Comparison of ENCODE assay signal across 28 cellular contexts in genomic region chr3:151371531-151371930, GRCh38. TPM values are rescaled to one million over a fixed set of nuclear protein-coding genes. Genes with fewer than 3 reads are reported as not detected.
"Had no signal": no experiment of that assay in that cellular context is flagged by ENCODE, and none has a peak within 500 bp of the region (broad histone marks: within the 10 kb centered on the region; RNA-seq: fewer than 3 reads in every experiment).

No MANE protein-coding gene starts in this region.

- H3K27me3 Mint-ChIP-seq: activated CD4-positive, alpha-beta T cell treated with anti-CD3 and anti-CD28 coated beads, Interleukin-2, amount 10 ng/mL, durations not matched to agents 7 days and 5 days; dendritic cell treated with granulocyte-macrophage colony-stimulating factor and Interleukin-4, amounts not matched to agents 40 ng/mL and 50 ng/mL, for 4 days; naive thymus-derived CD8-positive, alpha-beta T cell; stimulated activated naive B cell treated with anti-CD40 and anti-IgM and Interleukin-4, amounts not matched to agents 10 μg/mL and 1 μg/mL and 100 μg/mL, for 72 hours had no signal

- H3K27ac Mint-ChIP-seq: activated CD4-positive, alpha-beta T cell treated with anti-CD3 and anti-CD28 coated beads, Interleukin-2, amount 10 ng/mL, durations not matched to agents 7 days and 5 days; activated CD8-positive, alpha-beta T cell treated with anti-CD3 and anti-CD28 coated beads for 36 hours; activated naive CD4-positive, alpha-beta T cell treated with anti-CD3 and anti-CD28 coated beads, Interleukin-2, amount 50 U/mL, for 72 hours; activated T-helper 2 cell treated with anti-CD3 and anti-CD28 coated beads, Interferon-gamma antibody, Interleukin-2, Interleukin-4, amounts not matched to agents 10 μg/mL and 5 μg/mL and 100 μg/mL, durations not matched to agents 14 hours and 24 hours and 36 hours; dendritic cell treated with granulocyte-macrophage colony-stimulating factor and Interleukin-4, amounts not matched to agents 40 ng/mL and 50 ng/mL, for 4 days; immature natural killer cell; stimulated activated naive B cell treated with anti-CD40 and anti-IgM and Interleukin-4, amounts not matched to agents 10 μg/mL and 1 μg/mL and 100 μg/mL, for 72 hours had no signal

- H3K9me3 ChIP-seq: esophagus squamous epithelium, heart left ventricle, right atrium auricular region, stomach, tibial nerve had no signal

- H3K36me3 Mint-ChIP-seq: activated naive CD4-positive, alpha-beta T cell treated with anti-CD3 and anti-CD28 coated beads, Interleukin-2, amount 50 U/mL, for 72 hours; immature natural killer cell; naive thymus-derived CD8-positive, alpha-beta T cell; stimulated activated naive B cell treated with anti-CD40 and anti-IgM and Interleukin-4, amounts not matched to agents 10 μg/mL and 1 μg/mL and 100 μg/mL, for 72 hours had no signal

- H3K4me3 ChIP-seq: esophagus squamous epithelium, heart left ventricle, right atrium auricular region, stomach, tibial nerve had no signal

- H3K9me3 Mint-ChIP-seq: activated CD4-positive, alpha-beta T cell treated with anti-CD3 and anti-CD28 coated beads, Interleukin-2, amount 10 ng/mL, durations not matched to agents 7 days and 5 days; activated CD8-positive, alpha-beta T cell treated with anti-CD3 and anti-CD28 coated beads for 36 hours; activated naive CD4-positive, alpha-beta T cell treated with anti-CD3 and anti-CD28 coated beads, Interleukin-2, amount 50 U/mL, for 72 hours; activated T-helper 2 cell treated with anti-CD3 and anti-CD28 coated beads, Interferon-gamma antibody, Interleukin-2, Interleukin-4, amounts not matched to agents 10 μg/mL and 5 μg/mL and 100 μg/mL, durations not matched to agents 14 hours and 24 hours and 36 hours; central memory CD8-positive, alpha-beta T cell; dendritic cell treated with granulocyte-macrophage colony-stimulating factor and Interleukin-4, amounts not matched to agents 40 ng/mL and 50 ng/mL, for 4 days; immature natural killer cell; naive thymus-derived CD8-positive, alpha-beta T cell; neural crest cell; stimulated activated naive B cell treated with anti-CD40 and anti-IgM and Interleukin-4, amounts not matched to agents 10 μg/mL and 1 μg/mL and 100 μg/mL, for 72 hours had no signal

- DNase-seq: activated CD4-positive, alpha-beta T cell treated with anti-CD3 and anti-CD28 coated beads for 1 hour; activated CD4-positive, alpha-beta T cell treated with anti-CD3 and anti-CD28 coated beads, Interleukin-2, amount 10 ng/mL, durations not matched to agents 7 days and 5 days; activated CD8-positive, alpha-beta T cell treated with anti-CD3 and anti-CD28 coated beads for 36 hours; activated T-cell treated with anti-CD3 and anti-CD28 coated beads, Interleukin-2, amount 50 U/mL, for 48 hours; anterior cingulate cortex; esophagus squamous epithelium; foreskin keratinocyte; heart left ventricle; hypothalamus; immature natural killer cell; naive thymus-derived CD8-positive, alpha-beta T cell; nucleus accumbens; stimulated activated CD4-positive, alpha-beta T cell treated with anti-CD3 and anti-CD28 coated beads, Interleukin-15, amount 100 ng/mL, for 24 hours; stimulated activated CD4-positive, alpha-beta T cell treated with anti-CD3 and anti-CD28 coated beads, Interleukin-2, amount 100 ng/mL, for 24 hours; stimulated activated naive B cell treated with anti-CD40 and anti-IgM and Interleukin-4, amounts not matched to agents 10 μg/mL and 1 μg/mL and 100 μg/mL, for 72 hours; stomach; T-helper 2 cell had no signal

- H3K4me1 Mint-ChIP-seq: activated CD4-positive, alpha-beta T cell treated with anti-CD3 and anti-CD28 coated beads, Interleukin-2, amount 10 ng/mL, durations not matched to agents 7 days and 5 days; central memory CD8-positive, alpha-beta T cell; immature natural killer cell; naive thymus-derived CD8-positive, alpha-beta T cell; neural crest cell had no signal

- H3K4me3 Mint-ChIP-seq: activated CD4-positive, alpha-beta T cell treated with anti-CD3 and anti-CD28 coated beads, Interleukin-2, amount 10 ng/mL, durations not matched to agents 7 days and 5 days; activated CD8-positive, alpha-beta T cell treated with anti-CD3 and anti-CD28 coated beads for 36 hours; central memory CD8-positive, alpha-beta T cell; dendritic cell treated with granulocyte-macrophage colony-stimulating factor and Interleukin-4, amounts not matched to agents 40 ng/mL and 50 ng/mL, for 4 days; immature natural killer cell; naive thymus-derived CD8-positive, alpha-beta T cell; neural crest cell; stimulated activated naive B cell treated with anti-CD40 and anti-IgM and Interleukin-4, amounts not matched to agents 10 μg/mL and 1 μg/mL and 100 μg/mL, for 72 hours had no signal

- H3K27ac ChIP-seq: esophagus squamous epithelium, foreskin keratinocyte, heart left ventricle, right atrium auricular region, stomach, tibial nerve had no signal

- H3K36me3 ChIP-seq: esophagus squamous epithelium, heart left ventricle, right atrium auricular region, stomach had no signal

- ATAC-seq: activated CD8-positive, alpha-beta T cell treated with anti-CD3 and anti-CD28 coated beads for 36 hours; activated naive CD4-positive, alpha-beta T cell treated with anti-CD3 and anti-CD28 coated beads, Interleukin-2, amount 50 U/mL, for 72 hours; foreskin keratinocyte; heart left ventricle; naive thymus-derived CD8-positive, alpha-beta T cell; stimulated activated naive B cell treated with anti-CD40 and anti-IgM and Interleukin-4, amounts not matched to agents 10 μg/mL and 1 μg/mL and 100 μg/mL, for 72 hours had no signal

- H3K4me1 ChIP-seq: esophagus squamous epithelium, foreskin keratinocyte, heart left ventricle, right atrium auricular region, stomach had no signal

- H3K27me3 ChIP-seq: esophagus squamous epithelium, foreskin keratinocyte, heart left ventricle, right atrium auricular region, stomach, tibial nerve had no signal

RNA-seq across cellular contexts. Expression of gene P2RY12, which starts 13.0 kb away (rescaled TPM):
- total RNA-seq: activated CD4-positive, alpha-beta T cell treated with anti-CD3 and anti-CD28 coated beads, Interleukin-2, amount 10 ng/mL, durations not matched to agents 7 days and 5 days; activated CD8-positive, alpha-beta T cell treated with anti-CD3 and anti-CD28 coated beads for 36 hours; activated naive CD4-positive, alpha-beta T cell treated with anti-CD3 and anti-CD28 coated beads, Interleukin-2, amount 50 U/mL, for 72 hours; activated T-helper 2 cell treated with anti-CD3 and anti-CD28 coated beads, Interferon-gamma antibody, Interleukin-2, Interleukin-4, amounts not matched to agents 10 μg/mL and 5 μg/mL and 100 μg/mL, durations not matched to agents 14 hours and 24 hours and 36 hours; bronchial epithelial cell; foreskin keratinocyte; kidney epithelial cell; naive thymus-derived CD8-positive, alpha-beta T cell; neural crest cell; pulmonary artery endothelial cell had no signal

RNA-seq across cellular contexts. Expression of gene P2RY13, which starts 42.2 kb away (rescaled TPM):
- total RNA-seq: activated CD4-positive, alpha-beta T cell treated with anti-CD3 and anti-CD28 coated beads, Interleukin-2, amount 10 ng/mL, durations not matched to agents 7 days and 5 days; activated CD8-positive, alpha-beta T cell treated with anti-CD3 and anti-CD28 coated beads for 36 hours; activated naive CD4-positive, alpha-beta T cell treated with anti-CD3 and anti-CD28 coated beads, Interleukin-2, amount 50 U/mL, for 72 hours; activated T-helper 2 cell treated with anti-CD3 and anti-CD28 coated beads, Interferon-gamma antibody, Interleukin-2, Interleukin-4, amounts not matched to agents 10 μg/mL and 5 μg/mL and 100 μg/mL, durations not matched to agents 14 hours and 24 hours and 36 hours; bronchial epithelial cell; foreskin keratinocyte; naive thymus-derived CD8-positive, alpha-beta T cell; neural crest cell; pulmonary artery endothelial cell had no signal

RNA-seq across cellular contexts. Expression of gene GPR87, which starts 54.9 kb away (rescaled TPM):
- total RNA-seq: activated CD8-positive, alpha-beta T cell treated with anti-CD3 and anti-CD28 coated beads for 36 hours; heart left ventricle; naive thymus-derived CD8-positive, alpha-beta T cell; neural crest cell; right atrium auricular region; temporal lobe; tibial nerve had no signal
